ENCODE assay signal across 9 cellular contexts in genomic region chr7:25179325-25179724, GRCh38. TPM values are rescaled to one million over a fixed set of nuclear protein-coding genes. Genes with fewer than 3 reads are reported as not detected.
DNase-seq lines count a peak whose midpoint lies in the region; ATAC-seq lines count a peak whose summit lies in the region.
"Had no signal": no experiment of that assay in that cellular context is flagged by ENCODE, and none has a peak within 500 bp of the region (broad histone marks: within the 10 kb centered on the region; RNA-seq: fewer than 3 reads in every experiment).

No MANE protein-coding gene starts in this region.

- H3K4me3 Mint-ChIP-seq in activated CD8-positive, alpha-beta T cell treated with anti-CD3 and anti-CD28 coated beads, Interleukin-2, amount 10 ng/mL, durations not matched to agents 7 days and 5 days, result peak overlapping the region; percentile 84
- H3K4me3 Mint-ChIP-seq in stimulated activated effector memory CD8-positive, alpha-beta T cell treated with anti-CD3 and anti-CD28 coated beads, Interleukin-12 subunit alpha, Interleukin-12 subunit beta, amount 100 ng/mL, for 72 hours, result peak overlapping the region; percentile 79

- CTCF ChIA-PET in activated CD8-positive, alpha-beta T cell treated with anti-CD3 and anti-CD28 coated beads, Interleukin-2, amount 10 ng/mL, durations not matched to agents 7 days and 5 days (lab: Charles Lee), result interaction anchor here (0.6 to 1.5 kb wide), 3 partner anchors 49 to 367 kb away, joined by 3 to 18 read pairs (median 4); partner anchors contain the start of genes CYCS and NPVF

- H3K27me3 ChIP-seq in HAP-1 (ENCODE audit: low read depth), result no peaks in the 10 kb centered on the region
- H3K27me3 ChIP-seq in iPS-18a (ENCODE audit: control insufficient read depth, insufficient read depth, low read length), result peaks cover 18% of the 10 kb centered on the region

- H3K27ac ChIP-seq in iPS-18a (ENCODE audit: low read length), result no peak overlapping the region

- peaks cover 6% of the 10 kb centered on the region for H3K36me3 ChIP-seq in HAP-1 (replicated peaks)
- no peaks in the 10 kb centered on the region for H3K36me3 ChIP-seq in iPS-18a (ENCODE audit: control insufficient read depth, low read depth, low read length)

- H3K9me3 ChIP-seq in HAP-1 (no peaks in the 10 kb centered on the region), iPS-18a (ENCODE audit: control insufficient read depth, low read depth, low read length) (no peaks in the 10 kb centered on the region)

- H3K27me3 Mint-ChIP-seq in activated CD8-positive, alpha-beta T cell treated with anti-CD3 and anti-CD28 coated beads, Interleukin-2, amount 10 ng/mL, durations not matched to agents 7 days and 5 days (ENCODE audit: low read depth), result peaks cover 9% of the 10 kb centered on the region

- H3K4me3 ChIP-seq in HAP-1, result peak overlapping the region; percentile 59
- H3K4me3 ChIP-seq in iPS-18a (ENCODE audit: low read length), result peak overlapping the region; percentile 82

- in situ Hi-C loops in HAP-1 (cut with MboI; ENCODE audit: low sequenced_read_pairs), result no loop called here

- ATAC-seq in activated CD8-positive, alpha-beta T cell treated with anti-CD3 and anti-CD28 coated beads, Interleukin-2, amount 10 ng/mL, durations not matched to agents 7 days and 5 days, result no peak
- no peak for ATAC-seq in stimulated activated effector memory CD8-positive, alpha-beta T cell treated with anti-CD3 and anti-CD28 coated beads, Interleukin-12 subunit alpha, Interleukin-12 subunit beta, amount 100 ng/mL, for 72 hours
- ATAC-seq in GM21423 (IDR thresholded peaks at IDR 0.05; ENCODE audit: unreplicated experiment), result no peak

- POLR2A ChIA-PET in activated CD8-positive, alpha-beta T cell treated with anti-CD3 and anti-CD28 coated beads, Interleukin-2, amount 10 ng/mL, durations not matched to agents 7 days and 5 days (lab: Charles Lee), result interaction anchor here (1.4 to 1.6 kb wide), 2 partner anchors 8 to 54 kb away, joined by 3 to 7 read pairs; partner anchors contain the start of gene CYCS

- H3K4me1 ChIP-seq in HAP-1 (peaks cover 11% of the 10 kb centered on the region), iPS-18a (ENCODE audit: control insufficient read depth, low read depth, low read length) (peaks cover 10% of the 10 kb centered on the region)

- peak overlapping the region; percentile 33 for H3K9ac ChIP-seq in iPS-18a (ENCODE audit: low read length)

- peaks cover 17% of the 10 kb centered on the region for H3K4me1 Mint-ChIP-seq in activated CD8-positive, alpha-beta T cell treated with anti-CD3 and anti-CD28 coated beads, Interleukin-2, amount 10 ng/mL, durations not matched to agents 7 days and 5 days (ENCODE audit: low read depth)
- peaks cover 11% of the 10 kb centered on the region for H3K4me1 Mint-ChIP-seq in stimulated activated effector memory CD8-positive, alpha-beta T cell treated with anti-CD3 and anti-CD28 coated beads, Interleukin-12 subunit alpha, Interleukin-12 subunit beta, amount 100 ng/mL, for 72 hours

- no peak for DNase-seq in HAP-1 (ENCODE audit: low spot score in 2 of 2)
- no peak for DNase-seq in activated CD8-positive, alpha-beta T cell treated with anti-CD3 and anti-CD28 coated beads, Interleukin-2, amount 10 ng/mL, durations not matched to agents 7 days and 5 days
- DNase-seq in stimulated activated effector memory CD8-positive, alpha-beta T cell treated with anti-CD3 and anti-CD28 coated beads, Interleukin-12 subunit alpha, Interleukin-12 subunit beta, amount 100 ng/mL, for 72 hours (ENCODE audit: low spot score in 2 of 2), result no peak
- no peak for DNase-seq in SW480 (ENCODE audit: low spot score)
- no peak for DNase-seq in NCI-H748 (lab: John Stamatoyannopoulos, UW; ENCODE audit: unreplicated experiment)
- no peak for DNase-seq in SIG-M5 treated with dmso at 0.1 percent for 504 hours (lab: John Stamatoyannopoulos, UW; ENCODE audit: unreplicated experiment)

- H3K36me3 Mint-ChIP-seq in activated CD8-positive, alpha-beta T cell treated with anti-CD3 and anti-CD28 coated beads, Interleukin-2, amount 10 ng/mL, durations not matched to agents 7 days and 5 days (ENCODE audit: low read depth), result peaks cover 12% of the 10 kb centered on the region
- H3K36me3 Mint-ChIP-seq in stimulated activated effector memory CD8-positive, alpha-beta T cell treated with anti-CD3 and anti-CD28 coated beads, Interleukin-12 subunit alpha, Interleukin-12 subunit beta, amount 100 ng/mL, for 72 hours, result no peaks in the 10 kb centered on the region

- no peaks in the 10 kb centered on the region for H3K9me3 Mint-ChIP-seq in activated CD8-positive, alpha-beta T cell treated with anti-CD3 and anti-CD28 coated beads, Interleukin-2, amount 10 ng/mL, durations not matched to agents 7 days and 5 days (ENCODE audit: insufficient read depth)
- H3K9me3 Mint-ChIP-seq in stimulated activated effector memory CD8-positive, alpha-beta T cell treated with anti-CD3 and anti-CD28 coated beads, Interleukin-12 subunit alpha, Interleukin-12 subunit beta, amount 100 ng/mL, for 72 hours, result no peaks in the 10 kb centered on the region

- peak overlapping the region; percentile 95 for H3K27ac Mint-ChIP-seq in activated CD8-positive, alpha-beta T cell treated with anti-CD3 and anti-CD28 coated beads, Interleukin-2, amount 10 ng/mL, durations not matched to agents 7 days and 5 days
- H3K27ac Mint-ChIP-seq in stimulated activated effector memory CD8-positive, alpha-beta T cell treated with anti-CD3 and anti-CD28 coated beads, Interleukin-12 subunit alpha, Interleukin-12 subunit beta, amount 100 ng/mL, for 72 hours, result peak overlapping the region; percentile 95

RNA-seq across cellular contexts. Expression of gene NPVF, which starts 49.0 kb away (rescaled TPM):
- total RNA-seq in activated CD8-positive, alpha-beta T cell treated with anti-CD3 and anti-CD28 coated beads, Interleukin-2, amount 10 ng/mL, durations not matched to agents 7 days and 5 days, result not detected
- total RNA-seq: pulmonary artery endothelial cell had no signal

RNA-seq across cellular contexts. Expression of gene CYCS, which starts 54.3 kb away (rescaled TPM):
- total RNA-seq in activated CD8-positive, alpha-beta T cell treated with anti-CD3 and anti-CD28 coated beads, Interleukin-2, amount 10 ng/mL, durations not matched to agents 7 days and 5 days, result 100 to 1,000 TPM; 153 to 157 TPM
